In the genomic region with DNA sequence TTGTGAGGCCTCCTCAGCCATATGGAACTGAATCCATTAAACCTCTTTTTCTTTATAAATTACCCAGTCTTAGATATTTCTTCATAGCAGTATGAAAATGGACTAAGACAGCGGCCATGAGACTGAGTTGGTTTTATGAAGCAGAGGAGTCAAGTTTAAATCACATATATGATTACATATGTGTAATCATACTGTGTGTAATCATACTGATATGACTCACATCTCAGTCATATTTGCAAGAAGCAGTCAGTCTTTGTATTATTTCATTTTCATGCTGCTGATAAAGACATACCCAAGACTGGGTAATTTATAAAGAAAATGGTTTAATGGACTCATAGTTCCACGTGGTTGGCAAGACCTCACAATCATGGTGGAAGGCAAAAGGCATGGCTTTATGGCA, we compare ENCODE assay signal across 23 cellular contexts.
"Had no signal": no experiment of that assay in that cellular context is flagged by ENCODE, and none has a peak within 500 bp of the region (broad histone marks: within the 10 kb centered on the region; RNA-seq: fewer than 3 reads in every experiment).

No MANE protein-coding gene starts in this region.

- H3K27ac Mint-ChIP-seq: IgD-negative memory B cell had no signal

- H3K27ac ChIP-seq: HL-60, KMS-11, SJSA1, SK-N-MC had no signal

- H3K27me3 ChIP-seq: SJSA1 had no signal

- H3K4me1 Mint-ChIP-seq: IgD-negative memory B cell had no signal

- H3K4me1 ChIP-seq: SJSA1 had no signal

- DNase-seq: Kasumi-1, MM.1S, NCI-H1092 treated with DMSO at 0.1 percent for 48 hours, NCI-H1436, NCI-H187, NCI-H2029, NCI-H2081 treated with DMSO at 0.1 percent for 48 hours, NCI-H2171, NCI-H226, NCI-H446, NCI-H510A, NCI-H524 treated with DMSO at 0.1 percent for 48 hours, NCI-H69, NCI-H774, SIG-M5 had no signal

- H3K4me3 Mint-ChIP-seq: IgD-negative memory B cell had no signal

- ATAC-seq: K562, Panc1, Right ventricle myocardium inferior had no signal
